In the genomic region with DNA sequence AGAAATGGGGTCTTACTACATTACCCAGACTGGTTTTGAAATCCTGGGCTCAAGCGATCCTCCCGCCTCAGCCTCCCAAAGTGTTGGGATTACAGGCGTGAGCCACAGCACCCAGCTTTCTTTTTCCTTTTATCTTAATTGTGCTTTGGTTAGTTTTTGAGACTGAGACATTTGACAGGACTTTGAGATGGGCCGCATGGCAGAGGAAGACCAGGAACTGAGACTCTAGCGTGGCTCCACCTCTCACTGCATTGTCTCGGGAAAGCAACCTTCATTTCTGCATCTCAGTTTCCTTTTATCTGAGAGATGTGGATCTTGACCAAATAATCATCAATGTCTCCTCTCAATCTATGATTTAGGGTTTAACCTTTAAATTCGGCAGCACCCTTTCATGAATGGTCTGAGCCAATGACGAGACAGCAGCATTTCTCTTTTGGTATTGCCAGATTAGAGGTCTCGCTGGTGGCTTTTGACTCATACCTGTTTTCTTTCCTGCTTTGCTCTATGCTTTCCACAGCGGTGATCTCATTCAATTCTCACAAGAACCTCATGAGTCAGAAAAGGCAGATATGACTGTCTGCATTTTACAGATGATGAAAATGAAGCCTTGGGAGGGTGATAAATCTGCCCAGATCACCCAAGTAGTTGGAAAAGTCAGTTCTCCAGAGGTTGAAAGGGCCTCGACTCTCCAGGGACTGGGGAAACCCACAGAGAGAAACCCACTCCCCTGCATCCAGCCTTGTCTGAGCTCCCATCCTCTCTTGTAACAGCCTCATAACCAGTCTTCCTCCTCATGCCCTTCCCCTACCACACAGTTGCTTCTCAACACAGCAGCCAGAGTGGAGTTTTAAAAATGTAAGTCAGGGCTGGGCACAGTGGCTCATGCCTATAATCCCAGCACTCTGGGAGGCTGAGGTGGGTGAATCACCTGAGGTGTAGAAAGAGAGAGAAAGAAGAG, we compare ENCODE assay signal across 8 cellular contexts.
DNase-seq lines count a peak whose midpoint lies in the region; ATAC-seq and TF ChIP-seq lines count a peak whose summit lies in the region.

No MANE protein-coding gene starts in this region.

- WGBS in suprapubic skin = 85% methylated on average over 11 of the region's 11 CpGs

- H3K9me3 ChIP-seq in osteoblast (ENCODE audit: low read depth, low read length) (no peaks in the 10 kb centered on the region), suprapubic skin (no peaks in the 10 kb centered on the region)

- no peak overlapping the region for H3K27ac ChIP-seq in osteoblast (ENCODE audit: low read depth, low read length)
- H3K27ac ChIP-seq in suprapubic skin = no peak overlapping the region

- H3K36me3 Mint-ChIP-seq in activated CD8-positive, alpha-beta memory T cell treated with anti-CD3 and anti-CD28 coated beads, Interleukin-2, amount 10 ng/mL, durations not matched to agents 7 days and 5 days = peaks cover 3% of the 10 kb centered on the region

- H3K4me3 ChIP-seq in osteoblast (ENCODE audit: insufficient read depth, low read length) = no peak overlapping the region
- H3K4me3 ChIP-seq in suprapubic skin = no peak overlapping the region

- H3K4me2 ChIP-seq in osteoblast (ENCODE audit: insufficient read depth, low read length) = peak overlapping the region; percentile 35

- peaks cover 47% of the 10 kb centered on the region for H3K4me1 Mint-ChIP-seq in activated CD8-positive, alpha-beta memory T cell treated with anti-CD3 and anti-CD28 coated beads, Interleukin-2, amount 10 ng/mL, durations not matched to agents 7 days and 5 days

- H3K4me3 Mint-ChIP-seq in activated CD8-positive, alpha-beta memory T cell treated with anti-CD3 and anti-CD28 coated beads, Interleukin-2, amount 10 ng/mL, durations not matched to agents 7 days and 5 days = peak overlapping the region; percentile 53

- H2AFZ ChIP-seq in osteoblast (ENCODE audit: low read length) = peak overlapping the region; percentile 23

- no peaks in the 10 kb centered on the region for H3K36me3 ChIP-seq in osteoblast (ENCODE audit: insufficient read depth, low read length)
- no peaks in the 10 kb centered on the region for H3K36me3 ChIP-seq in suprapubic skin

- H3K9me3 Mint-ChIP-seq in activated CD8-positive, alpha-beta memory T cell treated with anti-CD3 and anti-CD28 coated beads, Interleukin-2, amount 10 ng/mL, durations not matched to agents 7 days and 5 days (ENCODE audit: low read depth) = no peaks in the 10 kb centered on the region

- peaks cover 17% of the 10 kb centered on the region for H3K27me3 ChIP-seq in osteoblast (ENCODE audit: insufficient read depth, low read length)
- peaks cover 32% of the 10 kb centered on the region for H3K27me3 ChIP-seq in suprapubic skin

- H3K27ac Mint-ChIP-seq in activated CD8-positive, alpha-beta memory T cell treated with anti-CD3 and anti-CD28 coated beads, Interleukin-2, amount 10 ng/mL, durations not matched to agents 7 days and 5 days = peak overlapping the region; percentile 99

- peak; percentile 84 for DNase-seq in activated CD8-positive, alpha-beta memory T cell treated with anti-CD3 and anti-CD28 coated beads, Interleukin-2, amount 10 ng/mL, durations not matched to agents 7 days and 5 days
- DNase-seq in osteoblast (ENCODE audit: insufficient read length, low spot score, missing footprints) = peak; percentile 54
- DNase-seq in suprapubic skin (ENCODE audit: low spot score in 2 of 2) = no peak
- DNase-seq in NCI-H2171 treated with DMSO at 0.1 percent for 48 hours (lab: John Stamatoyannopoulos, UW) = no peak
- no peak for DNase-seq in NCI-H2107 treated with DMSO at 0.1 percent for 48 hours (lab: John Stamatoyannopoulos, UW; ENCODE audit: unreplicated experiment)

- no peak for TF ChIP-seq POLR2A in suprapubic skin (IDR thresholded peaks at IDR 0.05)

- H3K27me3 Mint-ChIP-seq in activated CD8-positive, alpha-beta memory T cell treated with anti-CD3 and anti-CD28 coated beads, Interleukin-2, amount 10 ng/mL, durations not matched to agents 7 days and 5 days = peaks cover 12% of the 10 kb centered on the region

- H3K79me2 ChIP-seq in osteoblast (ENCODE audit: insufficient read depth, low read length) = no peaks in the 10 kb centered on the region

- H3K4me1 ChIP-seq in osteoblast (ENCODE audit: insufficient read depth, low read length) (peaks cover 9% of the 10 kb centered on the region), suprapubic skin (no peaks in the 10 kb centered on the region)

- ATAC-seq in GM19395 (IDR thresholded peaks at IDR 0.05; ENCODE audit: unreplicated experiment) (peak; percentile 91), HG03196 (IDR thresholded peaks at IDR 0.05; ENCODE audit: unreplicated experiment) (peak; percentile 79), GM21737 (IDR thresholded peaks at IDR 0.05; ENCODE audit: unreplicated experiment) (no peak)
- ATAC-seq in activated CD8-positive, alpha-beta memory T cell treated with anti-CD3 and anti-CD28 coated beads, Interleukin-2, amount 10 ng/mL, durations not matched to agents 7 days and 5 days = peak; percentile 92

- H4K20me1 ChIP-seq in osteoblast (ENCODE audit: insufficient read depth, low read length) = no peaks in the 10 kb centered on the region

- no peak for TF ChIP-seq EP300 in suprapubic skin (IDR thresholded peaks at IDR 0.05)

- no peak for TF ChIP-seq CTCF in osteoblast (IDR thresholded peaks at IDR 0.05; ENCODE audit: extremely low read depth, low read depth, low read length)
- no peak for TF ChIP-seq CTCF in suprapubic skin (IDR thresholded peaks at IDR 0.05)

- CTCF ChIA-PET in activated CD8-positive, alpha-beta memory T cell treated with anti-CD3 and anti-CD28 coated beads, Interleukin-2, amount 10 ng/mL, durations not matched to agents 7 days and 5 days (lab: Charles Lee) = interaction anchor here (1.0 to 5.7 kb wide), 22 partner anchors 8 to 407 kb away, joined by 3 to 61 read pairs (median 8); partner anchors contain the start of gene FOXB1

Comparison
In these comparisons a context has a peak if more than half of its experiments do, and no peak if none do; other contexts are left out.
1. DNase-seq: peak in activated CD8-positive, alpha-beta memory T cell treated with anti-CD3 and anti-CD28 coated beads, Interleukin-2, amount 10 ng/mL, durations not matched to agents 7 days and 5 days (single experiment) and osteoblast (single experiment); none in suprapubic skin (0 of 2), NCI-H2171 treated with DMSO at 0.1 percent for 48 hours (single experiment) and NCI-H2107 treated with DMSO at 0.1 percent for 48 hours (single experiment).